Comparison of ENCODE assay signal across 8 cellular contexts in genomic region chr4:1200425-1201035, GRCh38. TPM values are rescaled to one million over a fixed set of nuclear protein-coding genes. Genes with fewer than 3 reads are reported as not detected.
DNase-seq lines count a peak whose midpoint lies in the region; ATAC-seq and TF ChIP-seq lines count a peak whose summit lies in the region.

No MANE protein-coding gene starts in this region.

- DNase-seq in AG20443 (ENCODE audit: low spot score) (peak; percentile 95), fibroblast of mammary gland (ENCODE audit: low read depth) (peak; percentile 94), sciatic nerve (ENCODE audit: low spot score) (peak; percentile 71)
- no peak for DNase-seq in NK-92 treated with Interleukin-12 subunit alpha and Interleukin-12 subunit beta, amount 100 ng/mL, for 24 hours (lab: John Stamatoyannopoulos, UW)

- ATAC-seq in GM21529 (IDR thresholded peaks at IDR 0.05; ENCODE audit: unreplicated experiment), result peak; percentile 3
- ATAC-seq in SK-N-SH treated with all-trans-retinoic acid at 6 μM for 48 hours, result peak; percentile 88
- ATAC-seq in sciatic nerve, result peak; percentile 84
- no peak for ATAC-seq in HG03196 (IDR thresholded peaks at IDR 0.05; ENCODE audit: unreplicated experiment)
- ATAC-seq in HG03159 (IDR thresholded peaks at IDR 0.05; ENCODE audit: unreplicated experiment), result no peak

- peak overlapping the region; percentile 72 for H3K4me3 ChIP-seq in fibroblast of mammary gland (ENCODE audit: control insufficient read depth, low read depth, low read length)

- TF ChIP-seq CTCF in fibroblast of mammary gland (conservative IDR thresholded peaks at IDR 0.05; ENCODE audit: control insufficient read depth, insufficient read depth, low read depth, low read length), result no peak

- intact Hi-C loops in sciatic nerve (cut with DNase I), result no loop called here

TF ChIP-seq in SK-N-SH treated with all-trans-retinoic acid at 6 μM for 48 hours, 23 proteins besides CTCF, POLR2A, EP300 and RAD21:
- no peak for TF ChIP-seq ZNF70 (CRISPR knock-in tag; IDR thresholded peaks at IDR 0.05)
- TF ChIP-seq ZFP30 (CRISPR knock-in tag; IDR thresholded peaks at IDR 0.05), result no peak
- TF ChIP-seq CSDC2 (CRISPR knock-in tag; IDR thresholded peaks at IDR 0.05), result no peak
- TF ChIP-seq CREB5 (CRISPR knock-in tag; IDR thresholded peaks at IDR 0.05; ENCODE audit: low read depth), result no peak
- TF ChIP-seq, protein P1, sequence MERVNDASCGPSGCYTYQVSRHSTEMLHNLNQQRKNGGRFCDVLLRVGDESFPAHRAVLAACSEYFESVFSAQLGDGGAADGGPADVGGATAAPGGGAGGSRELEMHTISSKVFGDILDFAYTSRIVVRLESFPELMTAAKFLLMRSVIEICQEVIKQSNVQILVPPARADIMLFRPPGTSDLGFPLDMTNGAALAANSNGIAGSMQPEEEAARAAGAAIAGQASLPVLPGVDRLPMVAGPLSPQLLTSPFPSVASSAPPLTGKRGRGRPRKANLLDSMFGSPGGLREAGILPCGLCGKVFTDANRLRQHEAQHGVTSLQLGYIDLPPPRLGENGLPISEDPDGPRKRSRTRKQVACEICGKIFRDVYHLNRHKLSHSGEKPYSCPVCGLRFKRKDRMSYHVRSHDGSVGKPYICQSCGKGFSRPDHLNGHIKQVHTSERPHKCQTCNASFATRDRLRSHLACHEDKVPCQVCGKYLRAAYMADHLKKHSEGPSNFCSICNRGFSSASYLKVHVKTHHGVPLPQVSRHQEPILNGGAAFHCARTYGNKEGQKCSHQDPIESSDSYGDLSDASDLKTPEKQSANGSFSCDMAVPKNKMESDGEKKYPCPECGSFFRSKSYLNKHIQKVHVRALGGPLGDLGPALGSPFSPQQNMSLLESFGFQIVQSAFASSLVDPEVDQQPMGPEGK (CRISPR knock-in tag; IDR thresholded peaks at IDR 0.05; ENCODE audit: borderline replicate concordance), result no peak
- TF ChIP-seq GLIS3 (CRISPR knock-in tag; IDR thresholded peaks at IDR 0.05), result no peak
- TF ChIP-seq, protein P2, sequence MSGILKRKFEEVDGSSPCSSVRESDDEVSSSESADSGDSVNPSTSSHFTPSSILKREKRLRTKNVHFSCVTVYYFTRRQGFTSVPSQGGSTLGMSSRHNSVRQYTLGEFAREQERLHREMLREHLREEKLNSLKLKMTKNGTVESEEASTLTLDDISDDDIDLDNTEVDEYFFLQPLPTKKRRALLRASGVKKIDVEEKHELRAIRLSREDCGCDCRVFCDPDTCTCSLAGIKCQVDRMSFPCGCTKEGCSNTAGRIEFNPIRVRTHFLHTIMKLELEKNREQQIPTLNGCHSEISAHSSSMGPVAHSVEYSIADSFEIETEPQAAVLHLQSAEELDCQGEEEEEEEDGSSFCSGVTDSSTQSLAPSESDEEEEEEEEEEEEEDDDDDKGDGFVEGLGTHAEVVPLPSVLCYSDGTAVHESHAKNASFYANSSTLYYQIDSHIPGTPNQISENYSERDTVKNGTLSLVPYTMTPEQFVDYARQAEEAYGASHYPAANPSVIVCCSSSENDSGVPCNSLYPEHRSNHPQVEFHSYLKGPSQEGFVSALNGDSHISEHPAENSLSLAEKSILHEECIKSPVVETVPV (CRISPR knock-in tag; IDR thresholded peaks at IDR 0.05), result no peak
- no peak for TF ChIP-seq ISL1 (CRISPR knock-in tag; IDR thresholded peaks at IDR 0.05)
- no peak for TF ChIP-seq TCF4 (CRISPR knock-in tag; IDR thresholded peaks at IDR 0.05; ENCODE audit: borderline replicate concordance)
- no peak for TF ChIP-seq ZNF8 (CRISPR knock-in tag; IDR thresholded peaks at IDR 0.05)
- no peak for TF ChIP-seq ARNTL (CRISPR knock-in tag; IDR thresholded peaks at IDR 0.05; ENCODE audit: borderline replicate concordance, low read depth)

RNA-seq across cellular contexts. Expression of gene SPON2, which starts 28.1 kb away (rescaled TPM):
- 35.6 TPM for total RNA-seq in sciatic nerve

RNA-seq across cellular contexts. Expression of gene CTBP1, which starts 48.4 kb away (rescaled TPM):
- total RNA-seq in sciatic nerve, result 143 TPM

Comparison
In these comparisons a context has a peak if more than half of its experiments do, and no peak if none do; other contexts are left out.
1. ATAC-seq: peak in GM21529 (single experiment), SK-N-SH treated with all-trans-retinoic acid at 6 μM for 48 hours (single experiment) and sciatic nerve (single experiment); none in HG03196 (single experiment) and HG03159 (single experiment).